ENCODE assay signal across 1 cellular context in genomic region chr1:67733741-67734690, GRCh38.
TF ChIP-seq lines count a peak whose summit lies in the region.

No MANE protein-coding gene starts in this region.

TF ChIP-seq in K562, 482 proteins besides CTCF, POLR2A, EP300 and RAD21 (continued from another document and continues in another):
- no peak for TF ChIP-seq ZNF79 (CRISPR knock-in tag; IDR thresholded peaks at IDR 0.05; ENCODE audit: low read depth)
- TF ChIP-seq ZNF408 (CRISPR knock-in tag; IDR thresholded peaks at IDR 0.05; ENCODE audit: low read depth) = no peak
- TF ChIP-seq ZBTB9 (CRISPR knock-in tag; IDR thresholded peaks at IDR 0.05) = peak; percentile 32; the same call in 1 of the 2 replicates
- TF ChIP-seq FOXP1 (CRISPR knock-in tag; IDR thresholded peaks at IDR 0.05) = no peak
- no peak for TF ChIP-seq ZNF561 (CRISPR knock-in tag; conservative IDR thresholded peaks at IDR 0.05)
- TF ChIP-seq ZNF407 (IDR thresholded peaks at IDR 0.05; ENCODE audit: low read depth) = no peak
- TF ChIP-seq ATF4 (CRISPR knock-in tag; IDR thresholded peaks at IDR 0.05) = peak; percentile 5; the same call in 1 of the 2 replicates
- no peak for TF ChIP-seq MCM7 (IDR thresholded peaks at IDR 0.05)
- peak; percentile 55 for TF ChIP-seq CREM (IDR thresholded peaks at IDR 0.05; ENCODE audit: low read depth)
- peak; percentile 29; the same call in 1 of the 2 replicates for TF ChIP-seq RUNX1 (IDR thresholded peaks at IDR 0.05; ENCODE audit: low read depth)
- no peak for TF ChIP-seq PKNOX1 (IDR thresholded peaks at IDR 0.05)
- no peak; the same call in none of the 2 replicates for TF ChIP-seq EHMT2 (IDR thresholded peaks at IDR 0.05)
- no peak for TF ChIP-seq KAT2B (IDR thresholded peaks at IDR 0.05; ENCODE audit: low read depth, low read length)
- no peak for TF ChIP-seq GABPB1 (CRISPR knock-in tag; IDR thresholded peaks at IDR 0.05)
- TF ChIP-seq EP400 (IDR thresholded peaks at IDR 0.05) = peak; percentile 45; the same call in 1 of the 2 replicates
- TF ChIP-seq FOS (IDR thresholded peaks at IDR 0.05; ENCODE audit: extremely low read depth, insufficient read length) = no peak
- TF ChIP-seq ATF7 (IDR thresholded peaks at IDR 0.05) = peak; percentile 55
- TF ChIP-seq ZBTB12 (CRISPR knock-in tag; IDR thresholded peaks at IDR 0.05) = no peak
- TF ChIP-seq FOXA3 (CRISPR knock-in tag; conservative IDR thresholded peaks at IDR 0.05 in 1 of 2, IDR thresholded peaks at IDR 0.05 in 1 of 2) = peak; percentile 75 to 79; a peak in 3 of 4 replicates
- peak; percentile 71 for TF ChIP-seq RBM25 (IDR thresholded peaks at IDR 0.05; ENCODE audit: low read depth, low read length, severe bottlenecking)
- TF ChIP-seq ZNF507 (tag; conservative IDR thresholded peaks at IDR 0.05) = no peak
- TF ChIP-seq PTBP1 (IDR thresholded peaks at IDR 0.05; ENCODE audit: low read depth, low read length) = peak; percentile 97
- peak; percentile 87 for TF ChIP-seq NFIC (IDR thresholded peaks at IDR 0.05)
- TF ChIP-seq SMARCE1 (IDR thresholded peaks at IDR 0.05) = peak; percentile 97
- no peak for TF ChIP-seq RBFOX2 (IDR thresholded peaks at IDR 0.05; ENCODE audit: low read depth, low read length)
- TF ChIP-seq USF1 (CRISPR knock-in tag; IDR thresholded peaks at IDR 0.05) = no peak
- TF ChIP-seq ELF4 (CRISPR knock-in tag; IDR thresholded peaks at IDR 0.05) = peak; percentile 7; the same call in 1 of the 2 replicates
- no peak for TF ChIP-seq ZNF121 (CRISPR knock-in tag; conservative IDR thresholded peaks at IDR 0.05)
- TF ChIP-seq BRF2 (IDR thresholded peaks at IDR 0.05; ENCODE audit: borderline replicate concordance, insufficient read depth, insufficient read length) = no peak
- TF ChIP-seq SMARCA4 (IDR thresholded peaks at IDR 0.05) = peak; percentile 96
- TF ChIP-seq HMGXB4 (CRISPR knock-in tag; IDR thresholded peaks at IDR 0.05) = no peak
- TF ChIP-seq CLOCK (CRISPR knock-in tag; IDR thresholded peaks at IDR 0.05; ENCODE audit: borderline replicate concordance) = no peak
- TF ChIP-seq SUPT5H (IDR thresholded peaks at IDR 0.05) = no peak
- no peak for TF ChIP-seq CBX2 (IDR thresholded peaks at IDR 0.05; ENCODE audit: insufficient read depth, low read length, poor library complexity, severe bottlenecking)
- no peak for TF ChIP-seq PRMT5 (CRISPR knock-in tag; IDR thresholded peaks at IDR 0.05)
- no peak for TF ChIP-seq HEY1 (CRISPR knock-in tag; IDR thresholded peaks at IDR 0.05; ENCODE audit: borderline replicate concordance)
- no peak for TF ChIP-seq ZNF347 (CRISPR knock-in tag; IDR thresholded peaks at IDR 0.05; ENCODE audit: low read depth)
- peak; percentile 84 for TF ChIP-seq CBFB (CRISPR knock-in tag; IDR thresholded peaks at IDR 0.05)
- no peak for TF ChIP-seq NCOA1 (IDR thresholded peaks at IDR 0.05; ENCODE audit: low read depth)
- no peak for TF ChIP-seq HOXB6 (CRISPR knock-in tag; IDR thresholded peaks at IDR 0.05; ENCODE audit: borderline replicate concordance)
- peak; percentile 64; the same call in 1 of the 2 replicates for TF ChIP-seq HLTF (IDR thresholded peaks at IDR 0.05)
- peak; percentile 96 for TF ChIP-seq ZFP36 (IDR thresholded peaks at IDR 0.05; ENCODE audit: low read depth, low read length, partially characterized antibody)
